Comparison of ENCODE assay signal across 8 cellular contexts in genomic region chr13:29508130-29508873, GRCh38.
DNase-seq lines count a peak whose midpoint lies in the region; ATAC-seq and TF ChIP-seq lines count a peak whose summit lies in the region.

No MANE protein-coding gene starts in this region.

- peaks cover 28% of the 10 kb centered on the region for H3K4me1 ChIP-seq in left ventricle myocardium inferior

- peak overlapping the region; percentile 37 for H3K4me3 ChIP-seq in left ventricle myocardium inferior

- peaks cover 8% of the 10 kb centered on the region for H3K36me3 ChIP-seq in left ventricle myocardium inferior

- no peak overlapping the region for H3K4me3 Mint-ChIP-seq in T-cell

- peaks cover 0 to 2% (median 0%) of the 10 kb centered on the region in 3 donors for H3K4me1 Mint-ChIP-seq in T-cell

- H3K9me3 Mint-ChIP-seq in T-cell = no peaks in the 10 kb centered on the region

- peak; percentile 99 for TF ChIP-seq CTCF in left ventricle myocardium inferior (IDR thresholded peaks at IDR 0.05; ENCODE audit: borderline replicate concordance)

- POLR2A ChIA-PET in T-cell (lab: Charles Lee) = no interaction called here

- H3K27ac ChIP-seq in left ventricle myocardium inferior (replicated peaks) = peak overlapping the region; percentile 71

- peaks cover 6 to 12% of the 10 kb centered on the region in 2 donors for H3K27me3 Mint-ChIP-seq in T-cell

- H3K27me3 ChIP-seq in left ventricle myocardium inferior (ENCODE audit: low read depth) = peaks cover 20% of the 10 kb centered on the region

- intact Hi-C loops in left ventricle myocardium inferior (cut with micrococcal nuclease) = loop anchor here (10.0 kb wide), 1 partner anchor 596 kb away; no protein-coding TSS in a partner anchor

- DNase-seq in DMS79 (lab: John Stamatoyannopoulos, UW) = peak; percentile 70
- DNase-seq in NCI-H1105 (lab: John Stamatoyannopoulos, UW) = peak; percentile 79
- DNase-seq in T-cell = peak; percentile 15 to 80 (median 60)
- peak; percentile 92 for DNase-seq in amniotic epithelial cell (ENCODE audit: low read depth)
- DNase-seq in left ventricle myocardium inferior = peak; percentile 82
- DNase-seq in renal cortical epithelial cell (ENCODE audit: low read depth) = peak; percentile 67

- H3K9me3 ChIP-seq in left ventricle myocardium inferior (replicated peaks) = no peaks in the 10 kb centered on the region

- peaks cover under 1% of the 10 kb centered on the region for H3K36me3 Mint-ChIP-seq in T-cell

- CTCF ChIA-PET in T-cell (lab: Charles Lee) = interaction anchor here (0.6 to 3.1 kb wide), 16 partner anchors 10 to 1281 kb away, joined by 3 to 15 read pairs (median 4); no protein-coding TSS in a partner anchor

- ATAC-seq in GM21786 (IDR thresholded peaks at IDR 0.05; ENCODE audit: unreplicated experiment) = peak; percentile 76
- ATAC-seq in T-cell (replicated peaks in 1 of 4) = peak; percentile 63 to 75 (median 72)
- no peak for ATAC-seq in HG02981 (IDR thresholded peaks at IDR 0.05; ENCODE audit: unreplicated experiment)

- no peak overlapping the region for H3K27ac Mint-ChIP-seq in T-cell
